ENCODE assay signal across 9 cellular contexts in genomic region chr4:140096921-140097320, GRCh38. TPM values are rescaled to one million over a fixed set of nuclear protein-coding genes. Genes with fewer than 3 reads are reported as not detected.
DNase-seq lines count a peak whose midpoint lies in the region; ATAC-seq and TF ChIP-seq lines count a peak whose summit lies in the region.
"Had no signal": no experiment of that assay in that cellular context is flagged by ENCODE, and none has a peak within 500 bp of the region (broad histone marks: within the 10 kb centered on the region; RNA-seq: fewer than 3 reads in every experiment).

No MANE protein-coding gene starts in this region.

- H3K9me3 ChIP-seq in CD8-positive, alpha-beta T cell (ENCODE audit: low read length), result no peaks in the 10 kb centered on the region
- H3K9me3 ChIP-seq in OCI-LY1 (ENCODE audit: low read length) (no peaks in the 10 kb centered on the region), parathyroid adenoma (ENCODE audit: control insufficient read depth, low read length) (no peaks in the 10 kb centered on the region)

- H3K36me3 Mint-ChIP-seq in CD8-positive, alpha-beta T cell, result no peaks in the 10 kb centered on the region

- no peaks in the 10 kb centered on the region for H3F3A ChIP-seq in OCI-LY1 (ENCODE audit: insufficient read depth, low read length)

- no peak overlapping the region for H3K27ac ChIP-seq in CD8-positive, alpha-beta T cell (ENCODE audit: low read depth, low read length)
- H3K27ac ChIP-seq in OCI-LY1 (ENCODE audit: low read depth, low read length, poor library complexity, severe bottlenecking) (peak overlapping the region; percentile 40), epithelial cell of prostate (peak overlapping the region; percentile 73), parathyroid adenoma (peak overlapping the region; percentile 64)

- H3K9me3 Mint-ChIP-seq in CD8-positive, alpha-beta T cell, result no peaks in the 10 kb centered on the region

- H3K4me3 Mint-ChIP-seq in CD8-positive, alpha-beta T cell, result peak overlapping the region; percentile 76

- H3K4me3 ChIP-seq in CD8-positive, alpha-beta T cell (ENCODE audit: low read depth, low read length), result no peak overlapping the region
- H3K4me3 ChIP-seq in OCI-LY1 (ENCODE audit: low read depth, low read length, poor library complexity, severe bottlenecking) (no peak overlapping the region), parathyroid adenoma (ENCODE audit: low read depth, low read length) (no peak overlapping the region)

- H3K27me3 ChIP-seq in CD8-positive, alpha-beta T cell (ENCODE audit: insufficient read depth, low read length), result no peaks in the 10 kb centered on the region
- H3K27me3 ChIP-seq in OCI-LY1 (ENCODE audit: insufficient read depth, low read length) (no peaks in the 10 kb centered on the region), parathyroid adenoma (ENCODE audit: control insufficient read depth, insufficient read depth, low read length) (no peaks in the 10 kb centered on the region)

- peak overlapping the region; percentile 55; the same call in 1 of the 2 replicates for H3K4me2 ChIP-seq in OCI-LY1 (ENCODE audit: low read length)
- peak overlapping the region; percentile 0 for H3K4me2 ChIP-seq in parathyroid adenoma (ENCODE audit: low read length)

- H3K79me2 ChIP-seq in OCI-LY1 (ENCODE audit: insufficient read depth, low read length), result no peaks in the 10 kb centered on the region
- H3K79me2 ChIP-seq in parathyroid adenoma, result no peaks in the 10 kb centered on the region

- POLR2A ChIA-PET in CD8-positive, alpha-beta T cell (lab: Charles Lee), result interaction anchor here (0.9 to 1.2 kb wide), 2 partner anchors 11 to 52 kb away, joined by 3 read pairs; no protein-coding TSS in a partner anchor

- CTCF ChIA-PET in CD8-positive, alpha-beta T cell (lab: Charles Lee), result interaction anchor here (0.9 kb wide), 1 partner anchor 9 kb away, joined by 3 read pairs; no protein-coding TSS in a partner anchor

- H3K36me3 ChIP-seq in CD8-positive, alpha-beta T cell (ENCODE audit: insufficient read depth, low read length), result no peaks in the 10 kb centered on the region
- H3K36me3 ChIP-seq in OCI-LY1 (ENCODE audit: insufficient read depth, low read length) (no peaks in the 10 kb centered on the region), parathyroid adenoma (ENCODE audit: control insufficient read depth, insufficient read depth, low read length) (no peaks in the 10 kb centered on the region)

- H3K27me3 Mint-ChIP-seq in CD8-positive, alpha-beta T cell (ENCODE audit: low read depth), result no peaks in the 10 kb centered on the region

- TF ChIP-seq CTCF in CD8-positive, alpha-beta T cell (IDR thresholded peaks at IDR 0.05), result no peak
- TF ChIP-seq CTCF in OCI-LY1 (IDR thresholded peaks at IDR 0.05; ENCODE audit: low read length) (no peak), parathyroid adenoma (IDR thresholded peaks at IDR 0.05) (no peak)

- no peaks in the 10 kb centered on the region for H4K20me1 ChIP-seq in OCI-LY1 (ENCODE audit: insufficient read depth, low read length)

- H2AFZ ChIP-seq in OCI-LY1 (ENCODE audit: low read length) (no peak overlapping the region), parathyroid adenoma (peak overlapping the region; percentile 34)

- ATAC-seq in CD8-positive, alpha-beta T cell, result no peak
- ATAC-seq in HG02840 (IDR thresholded peaks at IDR 0.05; ENCODE audit: low FRiP score, unreplicated experiment) (no peak), GM19035 (IDR thresholded peaks at IDR 0.05; ENCODE audit: unreplicated experiment) (no peak)

- H3K27ac Mint-ChIP-seq in CD8-positive, alpha-beta T cell, result peak overlapping the region; percentile 93

- no peak for DNase-seq in CD8-positive, alpha-beta T cell
- no peak for DNase-seq in epithelial cell of prostate (ENCODE audit: low read depth, low spot score)
- no peak for DNase-seq in NCI-H1694 (lab: John Stamatoyannopoulos, UW)
- DNase-seq in central memory CD4-positive, alpha-beta T cell, result no peak
- DNase-seq: NCI-H2081 treated with DMSO at 0.1 percent for 48 hours had no signal

- H3K4me1 Mint-ChIP-seq in CD8-positive, alpha-beta T cell (ENCODE audit: low read depth), result peaks cover 76% of the 10 kb centered on the region

- H3K9ac ChIP-seq in OCI-LY1 (ENCODE audit: low read length) (no peak overlapping the region), parathyroid adenoma (no peak overlapping the region)

- peaks cover 55% of the 10 kb centered on the region for H3K4me1 ChIP-seq in CD8-positive, alpha-beta T cell (ENCODE audit: insufficient read depth, low read length)
- H3K4me1 ChIP-seq in OCI-LY1 (ENCODE audit: insufficient read depth, low read length, severe bottlenecking) (peaks cover 57% of the 10 kb centered on the region), parathyroid adenoma (peaks cover 16% of the 10 kb centered on the region)

- intact Hi-C loops in CD8-positive, alpha-beta T cell (cut with DNase I, micrococcal nuclease), result loop anchor here (1.0 to 10.0 kb wide), 5 partner anchors 24 to 82 kb away; partner anchors contain the start of gene MAML3 (in 1 of the 2)

- H3K9me2 ChIP-seq in OCI-LY1 (ENCODE audit: low read depth, low read length), result no peaks in the 10 kb centered on the region

RNA-seq across cellular contexts. Expression of gene MAML3, which starts 57.1 kb away (rescaled TPM):
- 1 to 10 TPM; 2.7 TPM for total RNA-seq in CD8-positive, alpha-beta T cell
